Comparison of ENCODE assay signal across 14 cellular contexts in the genomic region with DNA sequence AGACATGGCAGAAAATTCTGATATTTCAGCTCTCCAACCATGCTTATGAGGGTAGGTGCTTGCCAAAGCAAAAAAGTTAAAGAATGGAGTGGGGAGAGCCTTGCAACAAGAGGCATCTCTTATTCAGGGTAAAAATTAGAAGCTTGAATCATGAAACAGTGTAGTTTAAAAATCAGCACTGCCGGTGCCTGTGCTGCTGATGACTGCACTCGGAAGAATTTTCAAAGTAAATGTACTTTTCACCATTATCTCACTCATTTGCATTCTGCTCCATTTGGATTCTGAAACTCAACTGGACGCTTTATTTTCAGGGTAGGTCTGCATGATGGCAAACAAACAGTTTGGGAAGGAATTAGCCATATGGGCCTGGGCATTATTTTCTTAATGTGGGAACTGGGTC.
DNase-seq lines count a peak whose midpoint lies in the region; ATAC-seq and TF ChIP-seq lines count a peak whose summit lies in the region.
"Had no signal": no experiment of that assay in that cellular context is flagged by ENCODE, and none has a peak within 500 bp of the region (broad histone marks: within the 10 kb centered on the region; RNA-seq: fewer than 3 reads in every experiment).

No MANE protein-coding gene starts in this region.

- H4K5ac ChIP-seq in IMR-90 (ENCODE audit: low read depth, low read length): no peak overlapping the region

- H4K20me1 ChIP-seq in IMR-90 (ENCODE audit: insufficient read depth, low read length): peaks cover 3% of the 10 kb centered on the region; the same call in 1 of the 2 replicates
- no peaks in the 10 kb centered on the region for H4K20me1 ChIP-seq in smooth muscle cell (ENCODE audit: low read depth)
- H4K20me1 ChIP-seq: BLaER1 treated with 17β-estradiol and CSF1 and Interleukin-3, amounts not matched to agents 10 nM and 100 nM had no signal

- no peaks in the 10 kb centered on the region for H3K9me3 ChIP-seq in IMR-90 (ENCODE audit: control insufficient read depth, insufficient read depth, low read length)
- H3K9me3 ChIP-seq in smooth muscle cell (replicated peaks; ENCODE audit: low read depth): no peaks in the 10 kb centered on the region

- DNase-seq in EH (ENCODE audit: low read depth) (peak; percentile 40), IMR-90 (peak; percentile 58), astrocyte of the hippocampus (ENCODE audit: low read depth, low spot score) (peak; percentile 66), smooth muscle cell (lab: John Stamatoyannopoulos, UW; ENCODE audit: unreplicated experiment) (no peak), NOMO-1 treated with dmso at 0.1 percent for 144 hours (lab: John Stamatoyannopoulos, UW; ENCODE audit: unreplicated experiment) (no peak), foreskin melanocyte (no peak), HuH-7 (ENCODE audit: low spot score) (no peak)
- DNase-seq: Calu3; CD8-positive, alpha-beta T cell; DMS79 treated with DMSO at 0.1 percent for 48 hours; GOT3 had no signal

- peak overlapping the region; percentile 21; the same call in 1 of the 2 replicates for H3K18ac ChIP-seq in IMR-90 (ENCODE audit: low read depth, low read length)

- in situ Hi-C loops in IMR-90 (cut with MboI; ENCODE audit: low sequenced_read_pairs): no loop called here

- no peak overlapping the region; the same call in 1 of the 2 replicates for H2AK5ac ChIP-seq in IMR-90 (ENCODE audit: low read depth, low read length)

- H2AFZ ChIP-seq in IMR-90 (replicated peaks; ENCODE audit: low read length, poor library complexity) (no peak overlapping the region), smooth muscle cell (ENCODE audit: low read depth) (no peak overlapping the region)

- H3K27me3 ChIP-seq in IMR-90 (ENCODE audit: control insufficient read depth, insufficient read depth, low read length) (no peaks in the 10 kb centered on the region), smooth muscle cell (ENCODE audit: low read depth) (peaks cover 5% of the 10 kb centered on the region)
- H3K27me3 ChIP-seq: BLaER1 treated with 17β-estradiol and CSF1 and Interleukin-3, amounts not matched to agents 10 nM and 100 nM had no signal

- POLR2A ChIA-PET in IMR-90 (lab: Charles Lee; ENCODE audit: unreplicated experiment): no interaction called here

- no peak overlapping the region for H4K91ac ChIP-seq in IMR-90 (ENCODE audit: insufficient read depth, low read depth, low read length)

- H2BK20ac ChIP-seq in IMR-90 (ENCODE audit: low read depth, low read length): no peak overlapping the region

- H3K4me1 ChIP-seq in IMR-90 (ENCODE audit: control insufficient read depth, insufficient read depth, low read length): peaks cover 8% of the 10 kb centered on the region
- peaks cover 4% of the 10 kb centered on the region for H3K4me1 ChIP-seq in smooth muscle cell (ENCODE audit: low read depth)

- H3K4ac ChIP-seq in IMR-90 (ENCODE audit: low read depth, low read length): no peak overlapping the region

- no peak overlapping the region for H4K8ac ChIP-seq in IMR-90 (ENCODE audit: low read depth in 2 of 2, low read length in 2 of 2)

- dilution Hi-C loops in IMR-90 (cut with HindIII; ENCODE audit: low sequenced_read_pairs, unreplicated experiment): no loop called here

- BruUV-seq in IMR-90 (replicated peaks; lab: Mats Ljungman, UMichigan): no TSS peak

- H3K9me1 ChIP-seq in IMR-90 (ENCODE audit: insufficient read depth, low read length): peaks cover 11% of the 10 kb centered on the region

- no peak overlapping the region for H3K23ac ChIP-seq in IMR-90 (ENCODE audit: low read depth, low read length)

- H2BK120ac ChIP-seq in IMR-90 (ENCODE audit: low read depth, low read length): no peak overlapping the region

- peaks cover 10 to 33% of the 10 kb centered on the region in 2 experiments for H3K79me1 ChIP-seq in IMR-90 (ENCODE audit: low read depth in 1 of 2, low read length in 2 of 2)

- no peaks in the 10 kb centered on the region for H3K36me3 ChIP-seq in IMR-90 (ENCODE audit: control insufficient read depth, insufficient read depth, low read length)
- no peaks in the 10 kb centered on the region for H3K36me3 ChIP-seq in smooth muscle cell (ENCODE audit: low read depth)
- H3K36me3 ChIP-seq: BLaER1 treated with 17β-estradiol and CSF1 and Interleukin-3, amounts not matched to agents 10 nM and 100 nM had no signal

- H3K9ac ChIP-seq in IMR-90 (ENCODE audit: low read depth, low read length) (no peak overlapping the region), smooth muscle cell (ENCODE audit: low read depth) (no peak overlapping the region)
- H3K9ac ChIP-seq: BLaER1 treated with 17β-estradiol and CSF1 and Interleukin-3, amounts not matched to agents 10 nM and 100 nM had no signal

- no peak overlapping the region for H2BK15ac ChIP-seq in IMR-90 (ENCODE audit: low read depth, low read length)

- H3K56ac ChIP-seq in IMR-90 (ENCODE audit: extremely low read depth, insufficient read depth, low read length): no peak overlapping the region

- H3K27ac ChIP-seq in IMR-90 (ENCODE audit: insufficient read depth, low read length) (no peak overlapping the region), smooth muscle cell (ENCODE audit: low read depth) (no peak overlapping the region)
- H3K27ac ChIP-seq: BLaER1 treated with 17β-estradiol and CSF1 and Interleukin-3, amounts not matched to agents 10 nM and 100 nM had no signal

- no peak for TF ChIP-seq RAD21 in IMR-90 (IDR thresholded peaks at IDR 0.05; ENCODE audit: low read length)

- no peak for TF ChIP-seq POLR2A in IMR-90 (IDR thresholded peaks at IDR 0.05; ENCODE audit: low read depth, low read length)

- ATAC-seq in IMR-90 (ENCODE audit: low read depth): peak; percentile 91
- ATAC-seq: CD8-positive, alpha-beta T cell had no signal

- H3K4me3 ChIP-seq in IMR-90 (ENCODE audit: insufficient read depth, low read depth, low read length) (no peak overlapping the region), smooth muscle cell (no peak overlapping the region)
- H3K4me3 ChIP-seq: BLaER1 treated with 17β-estradiol and CSF1 and Interleukin-3, amounts not matched to agents 10 nM and 100 nM; GM12878; K562 had no signal

- WGBS in IMR-90 (ENCODE audit: extremely low coverage in 2 of 2, insufficient read length in 1 of 2), 2 experiments: no CpG with 5 or more reads among the region's 3 CpGs
- 54% methylated on average over 3 of the region's 3 CpGs for WGBS in smooth muscle cell (ENCODE audit: low lambda C conversion rate)

- CTCF ChIA-PET in IMR-90 (lab: Yijun Ruan, JAX): interaction anchor here (0.6 to 1.3 kb wide), 3 partner anchors 16 to 199 kb away, joined by 3 to 4 read pairs (median 3); no protein-coding TSS in a partner anchor

- H3K79me2 ChIP-seq in smooth muscle cell (ENCODE audit: low read depth): no peaks in the 10 kb centered on the region

- no peaks in the 10 kb centered on the region for H3F3A ChIP-seq in smooth muscle cell (ENCODE audit: low read depth)

- H2BK5ac ChIP-seq in IMR-90 (ENCODE audit: low read depth, low read length, poor library complexity, severe bottlenecking): peak overlapping the region; percentile 14

- TF ChIP-seq CTCF in IMR-90 (conservative IDR thresholded peaks at IDR 0.05; ENCODE audit: low read depth, low read length) (no peak), smooth muscle cell (IDR thresholded peaks at IDR 0.05; ENCODE audit: borderline replicate concordance, insufficient read depth, poor library complexity, severe bottlenecking) (no peak)

- no peak overlapping the region for H2AK9ac ChIP-seq in IMR-90 (replicated peaks; ENCODE audit: low read depth, low read length, poor library complexity)

- H3K14ac ChIP-seq in IMR-90 (replicated peaks; ENCODE audit: low read depth, low read length): no peak overlapping the region

- intact Hi-C loops in IMR-90 (cut with micrococcal nuclease): no loop called here

- H3K4me2 ChIP-seq in IMR-90 (ENCODE audit: low read depth, low read length) (peak overlapping the region; percentile 43; the same call in 1 of the 2 replicates), smooth muscle cell (peak overlapping the region; percentile 48)
- H3K4me2 ChIP-seq: BLaER1 treated with 17β-estradiol and CSF1 and Interleukin-3, amounts not matched to agents 10 nM and 100 nM had no signal

TF ChIP-seq in IMR-90, 13 proteins besides CTCF, POLR2A, EP300 and RAD21:
- no peak for TF ChIP-seq SMC3 (IDR thresholded peaks at IDR 0.05; ENCODE audit: low read depth, low read length)
- TF ChIP-seq RCOR1 (IDR thresholded peaks at IDR 0.05; ENCODE audit: insufficient replicate concordance, low read length): no peak
- no peak for TF ChIP-seq MAZ (IDR thresholded peaks at IDR 0.05; ENCODE audit: borderline replicate concordance, low read depth, low read length)
- TF ChIP-seq BHLHE40 (IDR thresholded peaks at IDR 0.05; ENCODE audit: low read depth, low read length): no peak
- TF ChIP-seq MXI1 (IDR thresholded peaks at IDR 0.05; ENCODE audit: borderline replicate concordance, low read depth, low read length): no peak
- no peak for TF ChIP-seq CHD1 (IDR thresholded peaks at IDR 0.05; ENCODE audit: low read depth, low read length)
- TF ChIP-seq CEBPB (IDR thresholded peaks at IDR 0.05; ENCODE audit: low read depth, low read length): no peak
- TF ChIP-seq RFX5 (IDR thresholded peaks at IDR 0.05; ENCODE audit: low read depth, low read length): no peak

Comparison
In these comparisons a context has a peak if more than half of its experiments do, and no peak if none do; other contexts are left out.
1. DNase-seq: peak in EH (single experiment), IMR-90 (single experiment) and astrocyte of the hippocampus (single experiment); none in smooth muscle cell (single experiment), NOMO-1 treated with dmso at 0.1 percent for 144 hours (single experiment), foreskin melanocyte (single experiment) and HuH-7 (single experiment).